12 cellular contexts compared by ENCODE assay signal in the genomic region with DNA sequence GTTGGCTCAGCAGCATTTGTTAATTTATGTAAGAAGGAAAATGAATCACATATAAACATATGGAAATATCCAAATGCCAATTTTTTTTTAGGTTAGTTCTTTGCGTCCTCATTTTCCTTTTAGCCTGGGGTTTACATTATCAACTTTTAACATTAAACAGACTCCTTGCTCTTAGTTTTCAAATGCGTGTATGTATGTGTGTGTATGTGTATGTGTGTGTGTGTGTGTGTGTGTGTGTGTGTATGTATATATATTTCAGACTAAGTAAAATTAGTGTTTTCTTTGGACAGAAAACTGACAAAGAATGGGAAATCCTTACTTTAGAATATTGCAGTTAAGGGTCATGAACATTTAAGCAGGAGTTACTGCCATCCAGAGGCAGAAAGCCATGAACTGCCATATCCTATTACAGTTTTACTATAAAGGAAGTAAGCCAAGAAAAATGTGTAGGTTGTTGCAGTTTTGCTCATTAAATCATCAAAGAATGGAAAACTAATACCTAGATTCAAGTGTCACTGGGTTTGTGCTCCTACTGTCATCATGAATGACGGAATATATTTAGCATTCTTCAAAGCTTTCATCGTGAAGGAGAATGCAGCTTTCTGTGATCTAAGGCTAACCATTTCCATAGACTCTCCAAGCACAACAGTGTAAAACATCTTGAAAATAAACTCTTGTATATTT.
A peak's percentile ranks its signal among the peaks of the same experiment; 100 is the strongest.
DNase-seq lines count a peak whose midpoint lies in the region; ATAC-seq, FAIRE-seq and TF ChIP-seq lines count a peak whose summit lies in the region.
"Had no signal": no experiment of that assay in that cellular context is flagged by ENCODE, and none has a peak within 500 bp of the region (broad histone marks: within the 10 kb centered on the region; RNA-seq: fewer than 3 reads in every experiment).

No MANE protein-coding gene starts in this region.

- H3K27ac Mint-ChIP-seq in WTC11: no peak overlapping the region
- H3K27ac Mint-ChIP-seq: CD8-positive, alpha-beta memory T cell had no signal

- no peak for DNase-seq in BJ (ENCODE audit: low read depth)
- DNase-seq in Kasumi-1 (lab: John Stamatoyannopoulos, UW): peak; percentile 41 to 47
- peak; percentile 21 for DNase-seq in amniotic epithelial cell (ENCODE audit: low read depth)
- no peak for DNase-seq in keratinocyte (ENCODE audit: low read depth, low spot score)
- DNase-seq in GM19240 (ENCODE audit: insufficient read length, low spot score): no peak
- no peak for DNase-seq in HPDE6-E6E7 (ENCODE audit: extremely low spot score)
- no peak for DNase-seq in WTC11 (ENCODE audit: low spot score)
- DNase-seq in stomach: no peak
- DNase-seq: activated gamma-delta T cell; CD8-positive, alpha-beta memory T cell; PC-9; thyroid gland had no signal

- H3K4me1 ChIP-seq in keratinocyte (ENCODE audit: control insufficient read depth, extremely low read depth, insufficient read depth, low read length) (no peaks in the 10 kb centered on the region), stomach (no peaks in the 10 kb centered on the region)
- H3K4me1 ChIP-seq: thyroid gland had no signal

- H3K4me2 ChIP-seq in keratinocyte (ENCODE audit: control insufficient read depth, extremely low read depth, insufficient read depth, low read depth, low read length): no peak overlapping the region
- H3K4me2 ChIP-seq: PC-9 had no signal

- no peaks in the 10 kb centered on the region for H4K20me1 ChIP-seq in keratinocyte (ENCODE audit: control insufficient read depth, extremely low read depth, insufficient read depth, low read length)

- intact Hi-C loops in stomach (cut with DNase I; ENCODE audit: low total_unique reads): no loop called here

- peak; percentile 29 for FAIRE-seq in keratinocyte (lab: Jason Lieb, UNC)

- 57 to 74% (median 68%) methylated on average over 4 of the region's 4 CpGs for WGBS in stomach, 5 donors

- H3K9me1 ChIP-seq in keratinocyte (ENCODE audit: control insufficient read depth, extremely low read depth, insufficient read depth, low read length): no peaks in the 10 kb centered on the region

- H3K27me3 ChIP-seq in BJ (ENCODE audit: control insufficient read depth, insufficient read depth, low read length) (no peaks in the 10 kb centered on the region), keratinocyte (ENCODE audit: control insufficient read depth, extremely low read depth, insufficient read depth, low read length) (no peaks in the 10 kb centered on the region), stomach (no peaks in the 10 kb centered on the region)
- H3K27me3 ChIP-seq: thyroid gland had no signal

- TF ChIP-seq EP300 in stomach (IDR thresholded peaks at IDR 0.05): no peak

- H3K36me3 ChIP-seq in BJ (ENCODE audit: control insufficient read depth, insufficient read depth, low read length) (no peaks in the 10 kb centered on the region), keratinocyte (ENCODE audit: control insufficient read depth in 2 of 2, extremely low read depth in 1 of 2, insufficient read depth in 2 of 2, low read length in 2 of 2) (no peaks in the 10 kb centered on the region), stomach (no peaks in the 10 kb centered on the region)
- H3K36me3 ChIP-seq: thyroid gland had no signal

- no peaks in the 10 kb centered on the region for H3K27me3 Mint-ChIP-seq in WTC11 (ENCODE audit: low read depth)

- dilution Hi-C loops in keratinocyte (cut with MboI; ENCODE audit: extremely low pct_ligation_motif_present, low sequenced_read_pairs): no loop called here

- no peak overlapping the region for H3K9ac ChIP-seq in keratinocyte (ENCODE audit: control insufficient read depth, extremely low read depth, insufficient read depth, low read length)

- CTCF ChIA-PET in BJ (lab: Yijun Ruan, JAX) (interaction anchor here (1.2 to 1.9 kb wide), 5 partner anchors 75 to 794 kb away, joined by 3 to 5 read pairs (median 3); no protein-coding TSS in a partner anchor), WTC11 (lab: Charles Lee) (no interaction called here)

- H3K4me3 ChIP-seq in BJ (ENCODE audit: low read depth, low read length): no peak overlapping the region
- no peak overlapping the region for H3K4me3 ChIP-seq in keratinocyte (ENCODE audit: control insufficient read depth in 2 of 3, extremely low read depth in 1 of 3, insufficient read depth in 2 of 3, low read depth in 1 of 3, low read length in 3 of 3)
- H3K4me3 ChIP-seq in stomach: no peak overlapping the region
- H3K4me3 ChIP-seq: PC-9, thyroid gland had no signal

- H3K4me1 Mint-ChIP-seq in WTC11: peaks cover 4% of the 10 kb centered on the region; the same call in 1 of the 2 replicates
- H3K4me1 Mint-ChIP-seq: CD8-positive, alpha-beta memory T cell had no signal

- H3K9me3 Mint-ChIP-seq in WTC11: peaks cover 6% of the 10 kb centered on the region

- no peak overlapping the region for H2AFZ ChIP-seq in keratinocyte (ENCODE audit: control insufficient read depth, low read length)
- H2AFZ ChIP-seq: PC-9 had no signal

- H3K27ac ChIP-seq in keratinocyte (ENCODE audit: control insufficient read depth, insufficient read depth, low read length) (no peak overlapping the region), stomach (no peak overlapping the region)
- H3K27ac ChIP-seq: PC-9, thyroid gland had no signal

- H3K4me3 Mint-ChIP-seq in WTC11: no peak overlapping the region
- H3K4me3 Mint-ChIP-seq: CD8-positive, alpha-beta memory T cell had no signal

- H3K9me3 ChIP-seq in keratinocyte (ENCODE audit: control insufficient read depth, low read depth, low read length) (no peaks in the 10 kb centered on the region), stomach (no peaks in the 10 kb centered on the region)
- H3K9me3 ChIP-seq: thyroid gland had no signal

- POLR2A ChIA-PET in BJ (lab: Charles Lee): no interaction called here
- POLR2A ChIA-PET in WTC11 (lab: Charles Lee): no interaction called here

- no peaks in the 10 kb centered on the region for H3K36me3 Mint-ChIP-seq in WTC11
- H3K36me3 Mint-ChIP-seq: CD8-positive, alpha-beta memory T cell had no signal

- H3K79me2 ChIP-seq in keratinocyte (ENCODE audit: control insufficient read depth, insufficient read depth, low read length): no peaks in the 10 kb centered on the region

- no peak for ATAC-seq in WTC11

- 0 out of 2 replicates have a peak, but pooled peaks have one; percentile 14 for TF ChIP-seq CTCF in BJ (IDR thresholded peaks at IDR 0.05; ENCODE audit: insufficient read depth, low read depth, low read length)
- no peak for TF ChIP-seq CTCF in keratinocyte (optimal IDR thresholded peaks at IDR 0.05 in 1 of 3, IDR thresholded peaks at IDR 0.05 in 1 of 3, conservative IDR thresholded peaks at IDR 0.05 in 1 of 3; ENCODE audit: extremely low read depth in 1 of 3, insufficient read depth in 2 of 3, low read length in 3 of 3)
- no peak for TF ChIP-seq CTCF in WTC11 (IDR thresholded peaks at IDR 0.05)
- TF ChIP-seq CTCF in stomach (IDR thresholded peaks at IDR 0.05): no peak

- TF ChIP-seq POLR2A in stomach (IDR thresholded peaks at IDR 0.05): no peak

TF ChIP-seq in WTC11, 78 proteins besides CTCF, POLR2A, EP300 and RAD21:
- TF ChIP-seq CREB1 (CRISPR knock-in tag; IDR thresholded peaks at IDR 0.05) (no peak), IRF1 (CRISPR knock-in tag; IDR thresholded peaks at IDR 0.05) (no peak), CREM (CRISPR knock-in tag; IDR thresholded peaks at IDR 0.05) (no peak), FOXK1 (CRISPR knock-in tag; IDR thresholded peaks at IDR 0.05) (no peak), ZNF317 (CRISPR knock-in tag; IDR thresholded peaks at IDR 0.05; ENCODE audit: borderline replicate concordance, low read depth) (no peak), TEAD4 (CRISPR knock-in tag; IDR thresholded peaks at IDR 0.05) (no peak), KAT7 (CRISPR knock-in tag; IDR thresholded peaks at IDR 0.05; ENCODE audit: borderline replicate concordance) (no peak), MYBL2 (CRISPR knock-in tag; IDR thresholded peaks at IDR 0.05) (no peak)
- TF ChIP-seq, protein P1, sequence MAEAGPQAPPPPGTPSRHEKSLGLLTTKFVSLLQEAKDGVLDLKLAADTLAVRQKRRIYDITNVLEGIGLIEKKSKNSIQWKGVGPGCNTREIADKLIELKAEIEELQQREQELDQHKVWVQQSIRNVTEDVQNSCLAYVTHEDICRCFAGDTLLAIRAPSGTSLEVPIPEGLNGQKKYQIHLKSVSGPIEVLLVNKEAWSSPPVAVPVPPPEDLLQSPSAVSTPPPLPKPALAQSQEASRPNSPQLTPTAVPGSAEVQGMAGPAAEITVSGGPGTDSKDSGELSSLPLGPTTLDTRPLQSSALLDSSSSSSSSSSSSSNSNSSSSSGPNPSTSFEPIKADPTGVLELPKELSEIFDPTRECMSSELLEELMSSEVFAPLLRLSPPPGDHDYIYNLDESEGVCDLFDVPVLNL (CRISPR knock-in tag; IDR thresholded peaks at IDR 0.05; ENCODE audit: borderline replicate concordance, low read depth): no peak
TF ChIP-seq in WTC11: peak in this region for 0.

Comparison
In these comparisons a context has a peak if more than half of its experiments do, and no peak if none do; other contexts are left out.
1. DNase-seq: peak in Kasumi-1 (2 of 2) and amniotic epithelial cell (single experiment); none in BJ (single experiment), keratinocyte (single experiment), GM19240 (single experiment), HPDE6-E6E7 (single experiment), WTC11 (single experiment) and stomach (single experiment).